Comparison of ENCODE assay signal across 8 cellular contexts in the genomic region with DNA sequence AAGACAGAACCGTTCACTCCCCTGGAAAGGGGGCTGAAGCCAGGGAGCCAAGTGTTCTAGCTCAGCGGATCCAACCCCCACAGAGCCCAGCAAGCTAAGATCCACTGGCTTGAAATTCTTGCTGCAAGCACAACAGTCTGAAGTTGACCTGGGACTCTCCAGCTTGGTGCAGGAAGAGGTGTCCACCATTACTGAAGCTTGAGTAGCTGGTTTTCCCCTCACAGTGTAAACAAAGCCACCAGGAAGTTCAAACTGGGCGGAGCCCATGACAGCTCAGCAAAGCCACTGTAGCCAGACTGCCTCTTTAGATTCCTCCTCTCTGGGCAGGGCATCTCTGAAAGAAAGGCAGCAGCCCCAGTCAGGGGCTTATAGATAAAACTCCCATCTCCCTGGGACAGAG.
DNase-seq lines count a peak whose midpoint lies in the region; ATAC-seq, FAIRE-seq and TF ChIP-seq lines count a peak whose summit lies in the region.
"Not testable (repeated sequence)": the region's sequence is repeated elsewhere in the genome, so short reads cannot be mapped to it uniquely, and the experiment has no call there.

No MANE protein-coding gene starts in this region.

- POLR2A ChIA-PET in PC-9 (lab: Charles Lee; ENCODE audit: unreplicated experiment); activated CD4-positive, alpha-beta memory T cell treated with anti-CD3 and anti-CD28 coated beads, Interleukin-2, amount 10 ng/mL, durations not matched to agents 7 days and 5 days (lab: Charles Lee); endothelial cell of umbilical vein (lab: Charles Lee): not testable (repeated sequence)

- not testable (repeated sequence) for H3K9ac ChIP-seq in endothelial cell of umbilical vein (replicated peaks; ENCODE audit: extremely low read depth, insufficient read depth, low read length)

- ATAC-seq in stimulated activated naive B cell treated with anti-CD40 and anti-IgM and Interleukin-4, amounts not matched to agents 10 μg/mL and 1 μg/mL and 100 μg/mL, for 72 hours (replicated peaks) = peak in 1 of 2 donors; percentile 63

- not testable (repeated sequence) for H3K36me3 Mint-ChIP-seq in activated CD4-positive, alpha-beta memory T cell treated with anti-CD3 and anti-CD28 coated beads, Interleukin-2, amount 10 ng/mL, durations not matched to agents 7 days and 5 days (ENCODE audit: low read depth); stimulated activated naive B cell treated with anti-CD40 and anti-IgM and Interleukin-4, amounts not matched to agents 10 μg/mL and 1 μg/mL and 100 μg/mL, for 72 hours

- H3K4me3 Mint-ChIP-seq in activated CD4-positive, alpha-beta memory T cell treated with anti-CD3 and anti-CD28 coated beads, Interleukin-2, amount 10 ng/mL, durations not matched to agents 7 days and 5 days; stimulated activated naive B cell treated with anti-CD40 and anti-IgM and Interleukin-4, amounts not matched to agents 10 μg/mL and 1 μg/mL and 100 μg/mL, for 72 hours: not testable (repeated sequence)

- not testable (repeated sequence) for TF ChIP-seq CTCF in PC-9 (conservative IDR thresholded peaks at IDR 0.05); endothelial cell of umbilical vein (IDR thresholded peaks at IDR 0.05; ENCODE audit: extremely low read depth in 1 of 2, insufficient read depth in 1 of 2, low read depth in 1 of 2, low read length in 2 of 2)

- intact Hi-C loops in PC-9 (cut with micrococcal nuclease; ENCODE audit: unreplicated experiment); endothelial cell of umbilical vein (cut with micrococcal nuclease): not testable (repeated sequence)

- DNase-seq in A172 (ENCODE audit: low spot score) = peak; percentile 35
- peak; percentile 66 for DNase-seq in DMS53 (lab: John Stamatoyannopoulos, UW)
- DNase-seq in HT1080 (ENCODE audit: low read depth) = peak; percentile 24
- peak; percentile 33 to 40 for DNase-seq in PC-9
- DNase-seq in activated CD4-positive, alpha-beta memory T cell treated with anti-CD3 and anti-CD28 coated beads, Interleukin-2, amount 10 ng/mL, durations not matched to agents 7 days and 5 days = peak; percentile 17
- not testable (repeated sequence) for DNase-seq in endothelial cell of umbilical vein (ENCODE audit: low read depth, low spot score)
- peak; percentile 51 for DNase-seq in kidney tubule cell (ENCODE audit: low spot score)
- peak; percentile 11 for DNase-seq in stimulated activated naive B cell treated with anti-CD40 and anti-IgM and Interleukin-4, amounts not matched to agents 10 μg/mL and 1 μg/mL and 100 μg/mL, for 72 hours

- H3K27me3 ChIP-seq in PC-9 (ENCODE audit: insufficient read depth, low read depth); endothelial cell of umbilical vein (ENCODE audit: control insufficient read depth in 2 of 2, insufficient read depth in 2 of 2, low read length in 2 of 2): not testable (repeated sequence)

- not testable (repeated sequence) for H3K9me2 ChIP-seq in PC-9 (ENCODE audit: insufficient read depth)

- CTCF ChIA-PET in PC-9 (lab: Charles Lee); activated CD4-positive, alpha-beta memory T cell treated with anti-CD3 and anti-CD28 coated beads, Interleukin-2, amount 10 ng/mL, durations not matched to agents 7 days and 5 days (lab: Charles Lee): not testable (repeated sequence)
- CTCF ChIA-PET in endothelial cell of umbilical vein (lab: Charles Lee) = interaction anchor here (0.6 kb wide), 1 partner anchor 17 kb away, joined by 3 read pairs; no protein-coding TSS in a partner anchor

- H3K79me2 ChIP-seq in PC-9 (ENCODE audit: low read depth); endothelial cell of umbilical vein (ENCODE audit: control insufficient read depth, insufficient read depth, low read length): not testable (repeated sequence)

- H4K20me1 ChIP-seq in PC-9 (ENCODE audit: insufficient read depth); endothelial cell of umbilical vein (replicated peaks; ENCODE audit: control insufficient read depth, extremely low read depth, insufficient read depth, low read length): not testable (repeated sequence)

- not testable (repeated sequence) for BruUV-seq in PC-9 (replicated peaks; lab: Mats Ljungman, UMichigan); endothelial cell of umbilical vein (replicated peaks; lab: Mats Ljungman, UMichigan)

- H3K9me3 ChIP-seq in PC-9 (ENCODE audit: insufficient read depth, low read depth); endothelial cell of umbilical vein (replicated peaks; ENCODE audit: control insufficient read depth, insufficient read depth, low read length): not testable (repeated sequence)

- H3F3A ChIP-seq in PC-9 (ENCODE audit: insufficient read depth, low read depth) = not testable (repeated sequence)

- not testable (repeated sequence) for H2AFZ ChIP-seq in PC-9
- H2AFZ ChIP-seq in endothelial cell of umbilical vein (ENCODE audit: low read depth, low read length) = peak overlapping the region; percentile 59

- not testable (repeated sequence) for H3K4me1 Mint-ChIP-seq in activated CD4-positive, alpha-beta memory T cell treated with anti-CD3 and anti-CD28 coated beads, Interleukin-2, amount 10 ng/mL, durations not matched to agents 7 days and 5 days; stimulated activated naive B cell treated with anti-CD40 and anti-IgM and Interleukin-4, amounts not matched to agents 10 μg/mL and 1 μg/mL and 100 μg/mL, for 72 hours

- H3K4me3 ChIP-seq in PC-9; endothelial cell of umbilical vein (replicated peaks in 1 of 3; ENCODE audit: insufficient read depth in 1 of 3, low read depth in 1 of 3, low read length in 3 of 3): not testable (repeated sequence)

- not testable (repeated sequence) for TF ChIP-seq POLR2A in endothelial cell of umbilical vein (IDR thresholded peaks at IDR 0.05; ENCODE audit: low read depth, low read length)

- H3K4me2 ChIP-seq in PC-9; endothelial cell of umbilical vein (ENCODE audit: insufficient read depth, low read length): not testable (repeated sequence)

- not testable (repeated sequence) for H3K36me3 ChIP-seq in PC-9 (ENCODE audit: low read depth); endothelial cell of umbilical vein (ENCODE audit: control insufficient read depth in 2 of 2, extremely low read depth in 1 of 2, insufficient read depth in 2 of 2, low read length in 2 of 2)

- not testable (repeated sequence) for H3K4me1 ChIP-seq in PC-9 (replicated peaks; ENCODE audit: insufficient read depth); endothelial cell of umbilical vein (ENCODE audit: control insufficient read depth, extremely low read depth, insufficient read depth, low read length)

- FAIRE-seq in endothelial cell of umbilical vein (lab: Jason Lieb, UNC) = not testable (repeated sequence)

- H3K9me3 Mint-ChIP-seq in activated CD4-positive, alpha-beta memory T cell treated with anti-CD3 and anti-CD28 coated beads, Interleukin-2, amount 10 ng/mL, durations not matched to agents 7 days and 5 days = peaks cover 11% of the 10 kb centered on the region
- H3K9me3 Mint-ChIP-seq in stimulated activated naive B cell treated with anti-CD40 and anti-IgM and Interleukin-4, amounts not matched to agents 10 μg/mL and 1 μg/mL and 100 μg/mL, for 72 hours = peaks cover 10 to 20% of the 10 kb centered on the region in 2 donors

- H3K27ac ChIP-seq in PC-9; endothelial cell of umbilical vein (ENCODE audit: insufficient read depth, low read depth, low read length): not testable (repeated sequence)

- H3K27me3 Mint-ChIP-seq in activated CD4-positive, alpha-beta memory T cell treated with anti-CD3 and anti-CD28 coated beads, Interleukin-2, amount 10 ng/mL, durations not matched to agents 7 days and 5 days = peaks cover 21% of the 10 kb centered on the region
- peaks cover 16 to 29% of the 10 kb centered on the region in 2 donors for H3K27me3 Mint-ChIP-seq in stimulated activated naive B cell treated with anti-CD40 and anti-IgM and Interleukin-4, amounts not matched to agents 10 μg/mL and 1 μg/mL and 100 μg/mL, for 72 hours

- dilution Hi-C loops in endothelial cell of umbilical vein (cut with MboI; ENCODE audit: extremely low pct_ligation_motif_present, low sequenced_read_pairs) = not testable (repeated sequence)

- H3K9me1 ChIP-seq in endothelial cell of umbilical vein (replicated peaks; ENCODE audit: control insufficient read depth, extremely low read depth, insufficient read depth, low read length) = not testable (repeated sequence)

- not testable (repeated sequence) for H3K27ac Mint-ChIP-seq in activated CD4-positive, alpha-beta memory T cell treated with anti-CD3 and anti-CD28 coated beads, Interleukin-2, amount 10 ng/mL, durations not matched to agents 7 days and 5 days; stimulated activated naive B cell treated with anti-CD40 and anti-IgM and Interleukin-4, amounts not matched to agents 10 μg/mL and 1 μg/mL and 100 μg/mL, for 72 hours
